Comparison of ENCODE assay signal across 8 cellular contexts in the genomic region with DNA sequence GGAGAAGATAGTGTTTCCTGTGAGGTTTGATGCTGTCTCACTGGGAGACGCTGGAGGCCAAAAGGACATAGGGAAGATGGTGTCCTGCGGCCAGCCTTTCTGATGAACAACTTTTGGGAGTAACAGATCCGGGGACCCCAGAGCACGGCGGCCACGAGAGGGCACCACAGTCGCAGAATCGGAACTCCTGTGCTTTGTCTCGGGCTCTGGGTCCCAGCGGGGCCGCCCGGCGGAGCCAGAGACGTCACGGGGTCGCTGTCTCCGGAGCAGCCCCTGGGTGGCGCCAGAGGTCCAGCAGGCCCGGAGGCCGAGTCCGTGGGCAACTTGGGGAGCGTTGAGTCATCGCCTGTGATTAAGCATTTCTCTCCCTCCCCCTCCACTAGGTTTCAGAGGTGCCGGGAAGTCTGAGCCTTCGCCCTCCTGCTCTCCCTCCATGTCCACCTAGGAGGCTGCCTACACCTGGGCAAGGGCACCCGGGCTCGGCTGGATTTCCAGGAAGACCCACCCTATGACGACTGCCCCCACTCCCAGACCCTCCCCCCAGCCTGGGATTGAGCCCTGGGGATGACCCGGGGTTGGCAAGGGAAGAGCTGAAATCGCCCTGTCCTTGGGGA. TPM values are rescaled to one million over a fixed set of nuclear protein-coding genes. Genes with fewer than 3 reads are reported as not detected.
DNase-seq lines count a peak whose midpoint lies in the region; ATAC-seq, FAIRE-seq and TF ChIP-seq lines count a peak whose summit lies in the region.

No MANE protein-coding gene starts in this region.

- H3K27me3 ChIP-seq in pancreas: no peaks in the 10 kb centered on the region
- no peaks in the 10 kb centered on the region for H3K27me3 ChIP-seq in tibial artery

- DNase-seq in NCI-H1105 (lab: John Stamatoyannopoulos, UW) (peak; percentile 93), SKM-1 (lab: John Stamatoyannopoulos, UW; ENCODE audit: unreplicated experiment) (peak; percentile 98), head of caudate nucleus (peak; percentile 95 to 99 (median 98)), pancreas (peak; percentile 96 to 99 (median 99)), tibial artery (peak; percentile 98 to 99)
- DNase-seq in activated naive CD8-positive, alpha-beta T cell treated with anti-CD3 and anti-CD28 coated beads for 36 hours: peak; percentile 99

- peak overlapping the region in 1 of 4 donors; percentile 23 for H3K4me3 ChIP-seq in pancreas
- H3K4me3 ChIP-seq in tibial artery: peak overlapping the region; percentile 28 to 42

- H3K36me3 ChIP-seq in pancreas (no peaks in the 10 kb centered on the region), tibial artery (no peaks in the 10 kb centered on the region)

- intact Hi-C loops in head of caudate nucleus (cut with DNase I): loop anchor here (5.0 kb wide), 1 partner anchor 192 kb away; the partner anchor contains the start of gene MISP3
- intact Hi-C loops in pancreas (cut with DNase I): loop anchor here in 2 of 3 donors (5.0 kb wide), 1 partner anchor 192 kb away; the partner anchor contains the start of gene MISP3 (in 2 of the 2)
- intact Hi-C loops in tibial artery (cut with DNase I; ENCODE audit: low total_unique reads): loop anchor here (1.0 to 10.0 kb wide), 4 partner anchors 192 to 605 kb away; partner anchors contain the start of gene MISP3

- ATAC-seq in HG02623 (IDR thresholded peaks at IDR 0.05; ENCODE audit: unreplicated experiment) (peak; percentile 83), pancreas (peak; percentile 87 to 95 (median 90))

- H3K4me3 Mint-ChIP-seq in activated naive CD8-positive, alpha-beta T cell treated with anti-CD3 and anti-CD28 coated beads for 36 hours: peak overlapping the region; percentile 62

- FAIRE-seq in pancreas (lab: Jason Lieb, UNC): peak; percentile 59

- WGBS in pancreas, 2 donors: 0 to 1% methylated on average over 29 to 30 of the region's 30 CpGs

- H3K9me3 ChIP-seq in pancreas (no peaks in the 10 kb centered on the region), tibial artery (no peaks in the 10 kb centered on the region)

- H3K27ac ChIP-seq in pancreas (peak overlapping the region; percentile 59 to 85 (median 72)), tibial artery (peak overlapping the region; percentile 80 to 90)

- peak overlapping the region; percentile 63 for H3K27ac Mint-ChIP-seq in activated naive CD8-positive, alpha-beta T cell treated with anti-CD3 and anti-CD28 coated beads for 36 hours

- peaks cover 30% of the 10 kb centered on the region for H3K4me1 Mint-ChIP-seq in activated naive CD8-positive, alpha-beta T cell treated with anti-CD3 and anti-CD28 coated beads for 36 hours

- no peaks in the 10 kb centered on the region for H3K36me3 Mint-ChIP-seq in activated naive CD8-positive, alpha-beta T cell treated with anti-CD3 and anti-CD28 coated beads for 36 hours

- peak; percentile 22 for TF ChIP-seq CTCF in GM12801 (IDR thresholded peaks at IDR 0.05; ENCODE audit: extremely low read depth, insufficient read length)
- peak; percentile 98 to 100 (median 100) for TF ChIP-seq CTCF in pancreas (IDR thresholded peaks at IDR 0.05)
- peak; percentile 99 to 100 for TF ChIP-seq CTCF in tibial artery (IDR thresholded peaks at IDR 0.05)

- H3K9me3 Mint-ChIP-seq in activated naive CD8-positive, alpha-beta T cell treated with anti-CD3 and anti-CD28 coated beads for 36 hours: no peaks in the 10 kb centered on the region

- H3K4me1 ChIP-seq in pancreas (peaks cover 8 to 33% (median 9%) of the 10 kb centered on the region in 3 donors), tibial artery (peaks cover 0 to 52% (median 15%) of the 10 kb centered on the region in 4 donors)

- no peaks in the 10 kb centered on the region for H3K27me3 Mint-ChIP-seq in activated naive CD8-positive, alpha-beta T cell treated with anti-CD3 and anti-CD28 coated beads for 36 hours

RNA-seq across cellular contexts. Expression of gene NANOS3, which starts 3.2 kb away (rescaled TPM):
- total RNA-seq in activated naive CD8-positive, alpha-beta T cell treated with anti-CD3 and anti-CD28 coated beads for 36 hours: under 1 TPM; 0.70 to 0.80 TPM
- 1 to 10 TPM in 1 of 6 donors, under 1 TPM in 3, not detected in 2; 0.39 to 1.4 (median 0.62) TPM for total RNA-seq in pancreas
- polyA plus RNA-seq in pancreas: 1 to 10 TPM in 1 of 2 donors, under 1 TPM in 1; 0.65 to 3.1 TPM

RNA-seq across cellular contexts. Expression of gene BRME1, which starts 25.8 kb away (rescaled TPM):
- 1 to 10 TPM; 6.9 to 7.3 TPM for total RNA-seq in activated naive CD8-positive, alpha-beta T cell treated with anti-CD3 and anti-CD28 coated beads for 36 hours
- total RNA-seq in pancreas: 1 to 10 TPM; 2.6 to 4.5 (median 3.9) TPM
- 10 to 100 TPM in 1 of 2 donors, 1 to 10 TPM in 1; 8.1 to 15.3 TPM for polyA plus RNA-seq in pancreas

RNA-seq across cellular contexts. Expression of gene CC2D1A, which starts 25.8 kb away (rescaled TPM):
- 10 to 100 TPM; 24.4 to 25.0 TPM for total RNA-seq in activated naive CD8-positive, alpha-beta T cell treated with anti-CD3 and anti-CD28 coated beads for 36 hours
- total RNA-seq in pancreas: 10 to 100 TPM; 23.0 to 29.7 (median 26.2) TPM
- polyA plus RNA-seq in pancreas: 10 to 100 TPM; 57.5 to 78.6 TPM

RNA-seq across cellular contexts. Expression of gene PODNL1, which starts 58.1 kb away (rescaled TPM):
- total RNA-seq in activated naive CD8-positive, alpha-beta T cell treated with anti-CD3 and anti-CD28 coated beads for 36 hours: not detected
- total RNA-seq in pancreas: 1 to 10 TPM in 1 of 6 donors, under 1 TPM in 3, not detected in 2; 0.25 to 2.0 (median 0.84) TPM
- under 1 TPM; 0.40 to 0.76 TPM for polyA plus RNA-seq in pancreas

Comparison
In these comparisons a context has a peak if more than half of its experiments do, and no peak if none do; other contexts are left out.
1. CTCF ChIP-seq: peak in every context shown above with its lines; median percentile 100 in pancreas; 100 in tibial artery; 22 in GM12801.